In the genomic region with DNA sequence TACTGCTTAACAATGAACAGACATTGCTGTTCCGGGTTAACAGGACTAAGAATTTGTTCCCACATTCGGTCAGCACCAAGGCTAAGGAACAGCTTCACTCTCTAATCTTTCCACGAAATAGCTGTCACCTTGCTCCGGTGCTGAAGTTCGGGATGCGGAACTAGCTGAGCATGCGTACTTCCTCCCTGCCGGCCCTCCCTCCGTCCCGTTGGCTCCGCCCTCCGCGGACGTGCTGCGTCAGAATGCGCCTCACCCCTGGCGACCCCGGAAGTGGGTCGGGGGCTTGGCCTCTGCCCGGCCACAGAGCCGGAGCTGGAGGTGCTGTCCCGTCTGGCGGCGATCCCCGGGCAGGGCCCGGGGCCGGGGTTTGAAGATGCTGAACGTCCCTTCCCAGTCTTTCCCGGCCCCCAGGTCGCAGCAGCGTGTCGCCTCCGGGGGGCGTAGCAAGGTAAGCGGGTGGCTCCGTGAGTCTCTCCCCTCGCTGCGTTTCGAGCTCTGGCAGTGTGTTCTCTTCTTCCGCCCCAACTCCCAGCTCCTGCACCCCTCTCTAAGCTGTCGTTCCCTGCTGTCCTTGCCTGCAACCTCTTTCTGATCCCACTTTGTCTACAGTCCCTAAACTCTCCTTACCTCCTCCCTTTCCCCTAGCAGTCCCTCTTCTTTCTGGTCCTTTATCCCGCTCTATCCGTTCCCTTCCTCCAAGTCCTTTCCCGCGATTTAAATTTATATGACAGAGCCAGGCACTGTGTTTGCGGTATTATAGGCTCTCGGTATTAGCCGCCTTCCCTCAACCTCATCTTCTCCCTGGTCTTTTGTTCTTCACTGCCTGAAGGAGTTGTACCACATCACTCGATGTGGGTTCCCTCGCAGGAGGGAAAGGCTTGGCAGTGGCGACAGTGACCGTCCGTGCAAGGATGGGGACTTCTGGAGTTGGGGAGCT, we compare ENCODE assay signal across 8 cellular contexts. TPM values are rescaled to one million over a fixed set of nuclear protein-coding genes. Genes with fewer than 3 reads are reported as not detected.
A peak's percentile ranks its signal among the peaks of the same experiment; 100 is the strongest.
DNase-seq lines count a peak whose midpoint lies in the region; ATAC-seq, FAIRE-seq and TF ChIP-seq lines count a peak whose summit lies in the region.

A gene with protein sequence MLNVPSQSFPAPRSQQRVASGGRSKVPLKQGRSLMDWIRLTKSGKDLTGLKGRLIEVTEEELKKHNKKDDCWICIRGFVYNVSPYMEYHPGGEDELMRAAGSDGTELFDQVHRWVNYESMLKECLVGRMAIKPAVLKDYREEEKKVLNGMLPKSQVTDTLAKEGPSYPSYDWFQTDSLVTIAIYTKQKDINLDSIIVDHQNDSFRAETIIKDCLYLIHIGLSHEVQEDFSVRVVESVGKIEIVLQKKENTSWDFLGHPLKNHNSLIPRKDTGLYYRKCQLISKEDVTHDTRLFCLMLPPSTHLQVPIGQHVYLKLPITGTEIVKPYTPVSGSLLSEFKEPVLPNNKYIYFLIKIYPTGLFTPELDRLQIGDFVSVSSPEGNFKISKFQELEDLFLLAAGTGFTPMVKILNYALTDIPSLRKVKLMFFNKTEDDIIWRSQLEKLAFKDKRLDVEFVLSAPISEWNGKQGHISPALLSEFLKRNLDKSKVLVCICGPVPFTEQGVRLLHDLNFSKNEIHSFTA (plus strand): TSS at position 280 of the 937 bp plus-strand sequence. CDS start 94 bp downstream, at position 374.

- H4K5ac ChIP-seq in H9 (ENCODE audit: insufficient read length, low read depth, low read length) = no peak within 1 kb of the TSS

- no peak within 1 kb of the TSS for H3K27ac ChIP-seq in H9 (ENCODE audit: insufficient read length, low read depth, low read length)

- TF ChIP-seq CTCF in H9 (conservative IDR thresholded peaks at IDR 0.05) (peak; percentile 42; the same call in 2 of the 3 replicates), fibroblast of the aortic adventitia (IDR thresholded peaks at IDR 0.05; ENCODE audit: insufficient read depth, low read length) (peak; percentile 56), nephron progenitor cell (IDR thresholded peaks at IDR 0.05) (no peak)

- no peak within 1 kb of the TSS for H2BK20ac ChIP-seq in H9 (ENCODE audit: low read depth, low read length, poor library complexity, severe bottlenecking)

- H2BK15ac ChIP-seq in H9 (ENCODE audit: low read depth, low read length) = no peak within 1 kb of the TSS

- H2BK120ac ChIP-seq in H9 (ENCODE audit: low read depth, low read length, poor library complexity, severe bottlenecking) = no peak within 1 kb of the TSS

- H4K20me1 ChIP-seq in H9 (ENCODE audit: control insufficient read depth, insufficient read depth, insufficient read length) = no peaks in the 10 kb centered on the region

- H3K4me3 Mint-ChIP-seq in H9 (peak within 1 kb of the TSS; percentile 92 to 98), nephron progenitor cell (peak within 1 kb of the TSS; percentile 97)
- peak within 1 kb of the TSS; percentile 99 to 100 for H3K4me3 Mint-ChIP-seq in stimulated activated naive CD8-positive, alpha-beta T cell treated with anti-CD3 and anti-CD28 coated beads, Interleukin-15, amount 100 ng/mL, for 72 hours

- H4K91ac ChIP-seq in H9 (ENCODE audit: insufficient read length, low read depth, low read length) = no peak within 1 kb of the TSS

- 0 out of 2 replicates have a peak, but pooled peaks cover 3% of the 10 kb centered on the region for H3K4me1 ChIP-seq in H9 (ENCODE audit: insufficient read depth, low read length)

- peaks cover 3% of the 10 kb centered on the region; the same call in 1 of the 2 replicates for H3K27me3 ChIP-seq in H9 (ENCODE audit: insufficient read depth, low read length)
- peaks cover 16% of the 10 kb centered on the region for H3K27me3 ChIP-seq in MG63

- H3K36me3 Mint-ChIP-seq in H9 (ENCODE audit: insufficient read depth in 1 of 3, low read depth in 3 of 3) (peaks cover under 1 to 5% (median 1%) of the 10 kb centered on the region in 3 experiments; a peak in 5 of 7 replicates), nephron progenitor cell (ENCODE audit: low read depth) (peaks cover 2% of the 10 kb centered on the region)

- WGBS in H9 (ENCODE audit: extremely low coverage, insufficient read length, low lambda C conversion rate) = no CpG with 5 or more reads among the region's 53 CpGs

- H3T11ph ChIP-seq in H9 (ENCODE audit: low read length) = no peak within 1 kb of the TSS

- H3K27ac Mint-ChIP-seq in H9 (peak within 1 kb of the TSS; percentile 9 to 91 (median 50); a peak in 5 of 7 replicates), nephron progenitor cell (peak within 1 kb of the TSS; percentile 52)
- peak within 1 kb of the TSS; percentile 89 to 96 for H3K27ac Mint-ChIP-seq in stimulated activated naive CD8-positive, alpha-beta T cell treated with anti-CD3 and anti-CD28 coated beads, Interleukin-15, amount 100 ng/mL, for 72 hours

- no peak within 1 kb of the TSS for H2AK5ac ChIP-seq in H9 (ENCODE audit: insufficient read length, low read length)

- H3K4ac ChIP-seq in H9 (ENCODE audit: low read depth, low read length) = no peak within 1 kb of the TSS

- ATAC-seq in stimulated activated naive CD8-positive, alpha-beta T cell treated with anti-CD3 and anti-CD28 coated beads, Interleukin-15, amount 100 ng/mL, for 72 hours = peak; percentile 98

- no peak within 1 kb of the TSS for H2BK12ac ChIP-seq in H9 (ENCODE audit: insufficient read length, low read depth, low read length)

- H3K18ac ChIP-seq in H9 (ENCODE audit: insufficient read length, low read depth, low read length) = no peak within 1 kb of the TSS

- H3K14ac ChIP-seq in H9 (ENCODE audit: insufficient read depth, low read length) = no peak within 1 kb of the TSS

- H3K9me3 Mint-ChIP-seq in H9 (no peaks in the 10 kb centered on the region), nephron progenitor cell (no peaks in the 10 kb centered on the region)
- no peaks in the 10 kb centered on the region for H3K9me3 Mint-ChIP-seq in stimulated activated naive CD8-positive, alpha-beta T cell treated with anti-CD3 and anti-CD28 coated beads, Interleukin-15, amount 100 ng/mL, for 72 hours

- H3K56ac ChIP-seq in H9 (ENCODE audit: insufficient read length, low read depth, low read length) = no peak within 1 kb of the TSS

- no peak within 1 kb of the TSS for H2AFZ ChIP-seq in H9 (ENCODE audit: low read length)

- no peak within 1 kb of the TSS for H3K23ac ChIP-seq in H9 (ENCODE audit: insufficient read length, low read depth, low read length)

- no peak within 1 kb of the TSS for H2BK5ac ChIP-seq in H9 (ENCODE audit: insufficient read length, low read length)

- peaks cover 5% of the 10 kb centered on the region; the same call in 1 of the 2 replicates for H3K79me2 ChIP-seq in H9 (ENCODE audit: insufficient read depth, low read length)

- H3K9me3 ChIP-seq in H9 (ENCODE audit: control insufficient read depth, low read depth, low read length) (no peaks in the 10 kb centered on the region), MG63 (no peaks in the 10 kb centered on the region)

- peak within 1 kb of the TSS; percentile 70 for H3K4me3 ChIP-seq in MG63
- H3K4me3 ChIP-seq in fibroblast of the aortic adventitia (ENCODE audit: low read depth, low read length) = peak within 1 kb of the TSS; percentile 92

- H3K27me3 Mint-ChIP-seq in H9 (ENCODE audit: low read depth) (peaks cover 14% of the 10 kb centered on the region), nephron progenitor cell (ENCODE audit: low read depth, poor library complexity) (peaks cover 28% of the 10 kb centered on the region)
- peaks cover 13% of the 10 kb centered on the region for H3K27me3 Mint-ChIP-seq in stimulated activated naive CD8-positive, alpha-beta T cell treated with anti-CD3 and anti-CD28 coated beads, Interleukin-15, amount 100 ng/mL, for 72 hours

- H3K36me3 ChIP-seq in MG63 = peaks cover 7% of the 10 kb centered on the region

- H3K9ac ChIP-seq in H9 (ENCODE audit: extremely low read depth, insufficient read length, low read length) = peak within 1 kb of the TSS; percentile 74

- H3K4me1 Mint-ChIP-seq in H9 (peaks cover 24 to 25% of the 10 kb centered on the region in 2 experiments), nephron progenitor cell (peaks cover 16% of the 10 kb centered on the region)
- peaks cover 20% of the 10 kb centered on the region for H3K4me1 Mint-ChIP-seq in stimulated activated naive CD8-positive, alpha-beta T cell treated with anti-CD3 and anti-CD28 coated beads, Interleukin-15, amount 100 ng/mL, for 72 hours

- no peak within 1 kb of the TSS for H4K8ac ChIP-seq in H9 (replicated peaks; ENCODE audit: insufficient read length, low read depth, low read length)

- H3K79me1 ChIP-seq in H9 (ENCODE audit: insufficient read depth, low read depth, low read length, poor library complexity, severe bottlenecking) = peaks cover 3% of the 10 kb centered on the region

- H3K23me2 ChIP-seq in H9 (ENCODE audit: insufficient read length, low read depth, low read length, poor library complexity, severe bottlenecking) = no peaks in the 10 kb centered on the region

- DNase-seq in H9 (peak; percentile 97), MG63 (peak; percentile 93), SHP77 treated with DMSO at 0.1 percent for 48 hours (lab: John Stamatoyannopoulos, UW) (peak; percentile 54), fibroblast of the aortic adventitia (ENCODE audit: low read depth) (peak; percentile 97), nephron progenitor cell (peak; percentile 97)
- peak; percentile 97 for DNase-seq in activated effector memory CD4-positive, alpha-beta T cell treated with anti-CD3 and anti-CD28 coated beads, Interleukin-2, amount 50 U/mL, for 16 hours
- DNase-seq in stimulated activated naive CD8-positive, alpha-beta T cell treated with anti-CD3 and anti-CD28 coated beads, Interleukin-15, amount 100 ng/mL, for 72 hours = peak; percentile 90 to 94

- peak within 1 kb of the TSS; percentile 66 for H3K4me2 ChIP-seq in H9 (ENCODE audit: insufficient read depth, insufficient read length, low read length)

- FAIRE-seq in G401.6 (lab: Jason Lieb, UNC) = peak; percentile 90

RNA-seq across cellular contexts. Expression of the gene that starts here (rescaled TPM):
- total RNA-seq in H9 (2021) = 16.7 and 17.5 TPM in 2 replicates
- total RNA-seq in MG63 (2014; rRNA removed; shearing (Covaris generic); ENCODE audit: low replicate concordance) = 24.4 and 28.7 TPM in 2 replicates
- 2.8 and 7.2 TPM in 2 replicates for total RNA-seq in fibroblast of the aortic adventitia (ENCODE audit: low replicate concordance)
